In the genomic region with DNA sequence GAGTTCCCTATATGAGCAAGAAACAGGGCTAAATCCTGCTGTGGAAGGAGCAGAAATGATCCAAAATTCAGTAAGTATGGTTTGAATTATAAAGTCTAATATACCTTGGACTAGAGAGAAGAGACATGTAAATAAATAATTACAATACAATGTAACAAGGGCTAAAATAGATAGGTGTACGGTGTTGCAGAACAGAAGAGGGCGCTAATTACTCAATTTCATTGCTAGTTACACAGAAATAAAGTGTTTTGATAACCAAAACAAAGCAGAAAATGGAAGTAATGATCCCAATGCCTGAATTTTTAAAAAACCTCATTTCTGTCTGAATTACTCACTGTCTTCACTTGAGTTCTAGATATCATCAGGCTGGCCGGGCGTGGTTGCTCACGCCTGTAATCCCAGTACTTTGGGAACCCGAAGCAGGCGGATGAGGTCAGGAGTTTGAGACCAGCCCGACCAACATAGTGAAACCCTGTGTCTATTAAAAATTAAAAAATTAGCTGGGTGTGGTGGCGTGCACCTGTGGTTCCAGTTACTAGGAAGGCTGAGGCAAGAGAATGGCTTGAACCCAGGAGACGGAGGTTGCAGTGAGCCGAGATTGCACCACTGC, we compare ENCODE assay signal across 8 cellular contexts. TPM values are rescaled to one million over a fixed set of nuclear protein-coding genes. Genes with fewer than 3 reads are reported as not detected.
DNase-seq lines count a peak whose midpoint lies in the region; ATAC-seq and TF ChIP-seq lines count a peak whose summit lies in the region.

No MANE protein-coding gene starts in this region.

- no peak overlapping the region for H3K27ac Mint-ChIP-seq in progenitor cell of endocrine pancreas

- H3K4me3 ChIP-seq in body of pancreas (no peak overlapping the region), coronary artery (no peak overlapping the region)

- no peak overlapping the region for H3K27ac ChIP-seq in body of pancreas
- H3K27ac ChIP-seq in coronary artery, result no peak overlapping the region

- TF ChIP-seq CTCF in AG09319 (IDR thresholded peaks at IDR 0.05; ENCODE audit: low read depth, low read length) (peak; percentile 40), GM13976 (IDR thresholded peaks at IDR 0.05; ENCODE audit: borderline replicate concordance, control extremely low read depth, extremely low read depth, insufficient read depth, missing control alignments) (peak; percentile 24), body of pancreas (IDR thresholded peaks at IDR 0.05) (peak in 6 of 7 experiments; percentile 29 to 62 (median 52)), progenitor cell of endocrine pancreas (IDR thresholded peaks at IDR 0.05; ENCODE audit: unreplicated experiment) (peak; percentile 43), coronary artery (IDR thresholded peaks at IDR 0.05) (no peak)

- H3K4me1 Mint-ChIP-seq in progenitor cell of endocrine pancreas (ENCODE audit: low read depth), result peaks cover 15% of the 10 kb centered on the region

- H3K27me3 ChIP-seq in body of pancreas, result no peaks in the 10 kb centered on the region

- no peak for TF ChIP-seq POLR2A in body of pancreas (IDR thresholded peaks at IDR 0.05)

- no peak overlapping the region for H3K4me3 Mint-ChIP-seq in progenitor cell of endocrine pancreas (ENCODE audit: low read depth)

- intact Hi-C loops in body of pancreas (cut with DNase I), result no loop called here

- H3K27me3 Mint-ChIP-seq in progenitor cell of endocrine pancreas, result no peaks in the 10 kb centered on the region

- no peaks in the 10 kb centered on the region for H3K9me3 Mint-ChIP-seq in progenitor cell of endocrine pancreas (ENCODE audit: low read depth)

- WGBS in body of pancreas, 2 donors, result 63 to 67% methylated on average over 11 of the region's 11 CpGs

- no peaks in the 10 kb centered on the region for H3K4me1 ChIP-seq in body of pancreas

- H3K36me3 ChIP-seq in body of pancreas (replicated peaks in 1 of 2; ENCODE audit: insufficient read depth in 1 of 2, low read depth in 2 of 2), result no peaks in the 10 kb centered on the region

- DNase-seq in AG09319 (ENCODE audit: extremely low read depth, low read depth) (peak; percentile 2), GM13976 (ENCODE audit: low spot score) (no peak), NCI-H1694 (lab: John Stamatoyannopoulos, UW) (peak; percentile 45), body of pancreas (peak in 1 of 4 donors; percentile 42), progenitor cell of endocrine pancreas (ENCODE audit: low spot score, unreplicated experiment) (no peak), germinal center (ENCODE audit: low spot score) (no peak), coronary artery (ENCODE audit: low spot score) (no peak)
- DNase-seq in activated CD8-positive, alpha-beta memory T cell treated with anti-CD3 and anti-CD28 coated beads, Interleukin-2, amount 50 U/mL, for 4 hours, result no peak

- in situ Hi-C loops in GM13976 (cut with MboI; ENCODE audit: low sequenced_read_pairs, unreplicated experiment), result no loop called here

- no peaks in the 10 kb centered on the region for H3K36me3 Mint-ChIP-seq in progenitor cell of endocrine pancreas (ENCODE audit: insufficient read depth)

- no peak for ATAC-seq in body of pancreas

- H3K9me3 ChIP-seq in body of pancreas, result no peaks in the 10 kb centered on the region

RNA-seq across cellular contexts. Expression of gene PLCH1, which starts 8.3 kb away (rescaled TPM):
- 1 to 10 TPM; 3.0 to 5.2 TPM for total RNA-seq in body of pancreas
- 13.6 and 14.2 TPM in 2 replicates for total RNA-seq in progenitor cell of endocrine pancreas

RNA-seq across cellular contexts. Expression of gene C3orf33, which starts 52.9 kb away (rescaled TPM):
- 10 to 100 TPM in 1 of 2 donors, 1 to 10 TPM in 1; 4.9 to 14.8 TPM for total RNA-seq in body of pancreas
- 4.4 and 5.3 TPM in 2 replicates for total RNA-seq in progenitor cell of endocrine pancreas

Comparison
In these comparisons a context has a peak if more than half of its experiments do, and no peak if none do; other contexts are left out.
1. DNase-seq: peak in AG09319 (single experiment) and NCI-H1694 (single experiment); none in GM13976 (single experiment), progenitor cell of endocrine pancreas (single experiment), germinal center (single experiment), coronary artery (single experiment) and activated CD8-positive, alpha-beta memory T cell treated with anti-CD3 and anti-CD28 coated beads, Interleukin-2, amount 50 U/mL, for 4 hours (single experiment).